In genomic region chr11:58390551-58391063, GRCh38 we compare ENCODE assay signal across 21 cellular contexts. TPM values are rescaled to one million over a fixed set of nuclear protein-coding genes. Genes with fewer than 3 reads are reported as not detected.
"Had no signal": no experiment of that assay in that cellular context is flagged by ENCODE, and none has a peak within 500 bp of the region (broad histone marks: within the 10 kb centered on the region; RNA-seq: fewer than 3 reads in every experiment).

No MANE protein-coding gene starts in this region.

- H3K9me3 ChIP-seq: thyroid gland, uterus had no signal

- H3K27ac ChIP-seq: esophagus muscularis mucosa, gastrocnemius medialis, heart right ventricle, sigmoid colon, skin epidermis, suprapubic skin, thyroid gland, uterus had no signal

- ATAC-seq: effector memory CD8-positive, alpha-beta T cell; gastrocnemius medialis; heart right ventricle; left ventricle myocardium superior; stimulated activated naive CD8-positive, alpha-beta T cell treated with anti-CD3 and anti-CD28 coated beads, Interleukin-15, Interleukin-2, amounts not matched to agents 100 U/mL and 50 U/mL, for 24 hours had no signal

- DNase-seq: effector memory CD8-positive, alpha-beta T cell; gastrocnemius medialis; hypothalamus; left ventricle myocardium superior; mesendoderm; naive B cell; sigmoid colon; stimulated activated CD4-positive, alpha-beta T cell treated with anti-CD3 and anti-CD28 coated beads, Interleukin-12 subunit alpha, Interleukin-12 subunit beta, amount 100 ng/mL, for 4 hours; stimulated activated naive CD8-positive, alpha-beta T cell treated with anti-CD3 and anti-CD28 coated beads, Interleukin-15, Interleukin-2, amounts not matched to agents 100 U/mL and 50 U/mL, for 24 hours; thyroid gland; uterus had no signal

- H3K27me3 ChIP-seq: esophagus muscularis mucosa, gastrocnemius medialis, heart right ventricle, sigmoid colon, suprapubic skin, thyroid gland, uterus had no signal

- H3K36me3 ChIP-seq: esophagus muscularis mucosa, gastrocnemius medialis, heart right ventricle, sigmoid colon, suprapubic skin, thyroid gland, uterus had no signal

- H3K4me3 ChIP-seq: esophagus muscularis mucosa, gastrocnemius medialis, heart right ventricle, sigmoid colon, skin epidermis, suprapubic skin, thyroid gland, uterus had no signal

- FAIRE-seq: colon, islet of Langerhans had no signal

- H3K4me1 ChIP-seq: esophagus muscularis mucosa, gastrocnemius medialis, sigmoid colon, suprapubic skin, thyroid gland, uterus had no signal

RNA-seq across cellular contexts. Expression of gene OR5B3, which starts 16.1 kb away (rescaled TPM):
- total RNA-seq: esophagus muscularis mucosa, fibroblast of villous mesenchyme, gastrocnemius medialis, heart right ventricle, left ventricle myocardium superior, lung microvascular endothelial cell, omental fat pad, pulmonary artery endothelial cell, sigmoid colon, suprapubic skin, thyroid gland, uterus had no signal
- polyA plus RNA-seq: heart right ventricle, sigmoid colon had no signal

RNA-seq across cellular contexts. Expression of gene OR5B17, which starts 31.7 kb away (rescaled TPM):
- total RNA-seq: esophagus muscularis mucosa, fibroblast of villous mesenchyme, gastrocnemius medialis, heart right ventricle, left ventricle myocardium superior, lung microvascular endothelial cell, omental fat pad, pulmonary artery endothelial cell, sigmoid colon, suprapubic skin, thyroid gland, uterus had no signal
- polyA plus RNA-seq: heart right ventricle, sigmoid colon had no signal

RNA-seq across cellular contexts. Expression of gene OR5B2, which starts 37.3 kb away (rescaled TPM):
- total RNA-seq: esophagus muscularis mucosa, fibroblast of villous mesenchyme, gastrocnemius medialis, heart right ventricle, left ventricle myocardium superior, lung microvascular endothelial cell, omental fat pad, pulmonary artery endothelial cell, suprapubic skin, thyroid gland, uterus had no signal
- polyA plus RNA-seq: heart right ventricle, sigmoid colon had no signal

RNA-seq across cellular contexts. Expression of gene OR5B12, which starts 51.4 kb away (rescaled TPM):
- total RNA-seq: esophagus muscularis mucosa, fibroblast of villous mesenchyme, gastrocnemius medialis, heart right ventricle, left ventricle myocardium superior, lung microvascular endothelial cell, omental fat pad, pulmonary artery endothelial cell, sigmoid colon, suprapubic skin, thyroid gland had no signal
- polyA plus RNA-seq: heart right ventricle, sigmoid colon had no signal
